1 cellular context compared by ENCODE assay signal in the genomic region with DNA sequence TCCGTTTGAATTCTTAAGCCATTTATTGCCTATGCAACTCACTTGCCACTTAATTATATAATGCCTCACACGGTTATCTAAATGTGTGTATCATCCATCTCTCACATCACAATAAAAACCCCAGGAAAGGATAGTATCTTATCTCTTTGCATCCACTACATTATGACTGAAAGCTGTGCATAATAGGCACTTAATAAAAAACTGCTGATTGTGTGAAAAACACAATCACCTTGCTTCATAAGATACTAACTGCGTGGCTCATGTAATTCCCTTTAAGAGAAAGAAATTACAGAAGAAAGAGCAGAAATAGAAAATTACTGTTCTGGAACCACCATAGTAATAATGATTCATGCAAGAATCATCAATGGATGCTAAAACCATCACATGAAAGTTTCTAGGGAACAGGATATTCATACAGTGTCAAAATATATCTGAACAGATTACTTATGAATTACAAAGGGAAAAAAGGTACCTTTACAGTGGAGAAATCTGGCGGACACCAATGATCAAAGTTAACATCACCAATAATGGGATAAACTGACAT.
A peak's percentile ranks its signal among the peaks of the same experiment; 100 is the strongest.
TF ChIP-seq lines count a peak whose summit lies in the region.

No MANE protein-coding gene starts in this region.

TF ChIP-seq in H1, 55 proteins besides CTCF, POLR2A, EP300 and RAD21:
- TF ChIP-seq MAFK (IDR thresholded peaks at IDR 0.05; ENCODE audit: low read depth, low read length) (0 out of 2 replicates have a peak, but pooled peaks have one; percentile 10), BRCA1 (IDR thresholded peaks at IDR 0.05; ENCODE audit: low read depth, low read length) (no peak)
